Comparison of ENCODE assay signal across 26 cellular contexts in genomic region chr3:48700750-48701405, GRCh38. TPM values are rescaled to one million over a fixed set of nuclear protein-coding genes. Genes with fewer than 3 reads are reported as not detected.
A peak's percentile ranks its signal among the peaks of the same experiment; 100 is the strongest.
DNase-seq lines count a peak whose midpoint lies in the region; ATAC-seq and TF ChIP-seq lines count a peak whose summit lies in the region.
"Had no signal": no experiment of that assay in that cellular context is flagged by ENCODE, and none has a peak within 500 bp of the region (broad histone marks: within the 10 kb centered on the region; RNA-seq: fewer than 3 reads in every experiment).

No MANE protein-coding gene starts in this region.

- no peak overlapping the region for H3K4me2 ChIP-seq in trophoblast cell (ENCODE audit: low read length)
- H3K4me2 ChIP-seq in Karpas-422 (ENCODE audit: low read depth, low read length, poor library complexity, severe bottlenecking): no peak overlapping the region

- no peak overlapping the region for H2BK120ac ChIP-seq in trophoblast cell (ENCODE audit: insufficient read depth, low read length, poor library complexity)

- no peak overlapping the region for H2BK12ac ChIP-seq in trophoblast cell (ENCODE audit: low read length)

- POLR2A ChIA-PET in naive thymus-derived CD8-positive, alpha-beta T cell (lab: Charles Lee): no interaction called here

- H3K27me3 Mint-ChIP-seq in naive thymus-derived CD8-positive, alpha-beta T cell: no peaks in the 10 kb centered on the region
- H3K27me3 Mint-ChIP-seq: CD4-positive, alpha-beta memory T cell had no signal

- H3K14ac ChIP-seq in trophoblast cell (ENCODE audit: low read length): no peak overlapping the region

- H3K9me2 ChIP-seq in Karpas-422 (replicated peaks; ENCODE audit: insufficient read depth, low read length): no peaks in the 10 kb centered on the region

- no peak for DNase-seq in cardiac muscle cell (ENCODE audit: low read depth in 1 of 2, low spot score in 1 of 2)
- DNase-seq in left ventricle myocardium inferior: no peak
- DNase-seq in trophoblast cell: peak; percentile 14 to 57
- peak; percentile 26 for DNase-seq in upper lobe of right lung
- DNase-seq in stimulated activated CD4-positive, alpha-beta T cell treated with anti-CD3 and anti-CD28 coated beads, Interleukin-4, amount 100 ng/mL, for 4 hours: no peak
- no peak for DNase-seq in Karpas-422
- DNase-seq in naive thymus-derived CD8-positive, alpha-beta T cell: no peak
- DNase-seq: C1 segment of cervical spinal cord; CD4-positive, alpha-beta memory T cell; COR-L47; DMS79; EL; GDM1; NCI-H1092; NCI-H1417 treated with DMSO at 0.1 percent for 48 hours; NCI-H187; NCI-H2081 treated with DMSO at 0.1 percent for 48 hours; NCI-H2171; NCI-H226; NCI-H510A treated with DMSO at 0.1 percent for 48 hours; SJCRH30 had no signal

- no peak overlapping the region for H3K18ac ChIP-seq in trophoblast cell (ENCODE audit: low read length)

- H3K4ac ChIP-seq in trophoblast cell (ENCODE audit: low read depth, low read length): peak overlapping the region; percentile 98

- no peak overlapping the region for H3K4me3 Mint-ChIP-seq in naive thymus-derived CD8-positive, alpha-beta T cell
- H3K4me3 Mint-ChIP-seq: CD4-positive, alpha-beta memory T cell had no signal

- H3K36me3 Mint-ChIP-seq in naive thymus-derived CD8-positive, alpha-beta T cell: peaks cover 0 to 55% (median 4%) of the 10 kb centered on the region in 3 donors

- H3K27ac ChIP-seq in cardiac muscle cell (peak overlapping the region; percentile 43), left ventricle myocardium inferior (replicated peaks) (no peak overlapping the region), adipose tissue (ENCODE audit: low read depth, low read length) (peak overlapping the region; percentile 26), trophoblast cell (ENCODE audit: low read depth, low read length) (no peak overlapping the region), upper lobe of right lung (no peak overlapping the region), Karpas-422 (ENCODE audit: low read length) (no peak overlapping the region)
- H3K27ac ChIP-seq: SJCRH30 had no signal

- no peak for ATAC-seq in upper lobe of right lung
- ATAC-seq in naive thymus-derived CD8-positive, alpha-beta T cell: no peak
- ATAC-seq: GM12878, HCT116, Right ventricle myocardium inferior, SK-N-SH treated with all-trans-retinoic acid at 6 μM for 48 hours had no signal

- no peak overlapping the region for H4K12ac ChIP-seq in trophoblast cell (ENCODE audit: low read depth, low read length)

- TF ChIP-seq CTCF in cardiac muscle cell (IDR thresholded peaks at IDR 0.05; ENCODE audit: low read depth, low read length) (no peak), left ventricle myocardium inferior (IDR thresholded peaks at IDR 0.05; ENCODE audit: borderline replicate concordance) (no peak), upper lobe of right lung (IDR thresholded peaks at IDR 0.05) (no peak)

- H2AK5ac ChIP-seq in trophoblast cell (ENCODE audit: low read length): no peak overlapping the region

- peak overlapping the region in 1 of 10 donors; percentile 9 for H3K27ac Mint-ChIP-seq in naive thymus-derived CD8-positive, alpha-beta T cell

- H3K9ac ChIP-seq in trophoblast cell (ENCODE audit: low read length) (no peak overlapping the region), Karpas-422 (ENCODE audit: low read length) (no peak overlapping the region)

- H4K20me1 ChIP-seq in Karpas-422 (ENCODE audit: insufficient read depth, low read depth, low read length): peaks cover 58% of the 10 kb centered on the region

- WGBS in adipose tissue, 3 donors: 87 to 95% (median 94%) methylated on average over 11 of the region's 11 CpGs
- no CpG with 5 or more reads among the region's 11 CpGs for WGBS in trophoblast cell (ENCODE audit: extremely low coverage, insufficient coverage, insufficient read length)

- intact Hi-C loops in left ventricle myocardium inferior (cut with micrococcal nuclease): no loop called here
- intact Hi-C loops in upper lobe of right lung (cut with DNase I): no loop called here

- no peak overlapping the region for H2BK5ac ChIP-seq in trophoblast cell (ENCODE audit: low read depth, low read length, poor library complexity)

- H3K4me3 ChIP-seq in cardiac muscle cell (no peak overlapping the region), left ventricle myocardium inferior (no peak overlapping the region), trophoblast cell (ENCODE audit: low read depth, low read length) (no peak overlapping the region), upper lobe of right lung (no peak overlapping the region), Karpas-422 (ENCODE audit: low read length) (no peak overlapping the region)
- H3K4me3 ChIP-seq: GM12878, SJCRH30 had no signal

- H3K79me1 ChIP-seq in trophoblast cell (ENCODE audit: low read length): no peaks in the 10 kb centered on the region

- H3K9me3 Mint-ChIP-seq in naive thymus-derived CD8-positive, alpha-beta T cell: no peaks in the 10 kb centered on the region
- H3K9me3 Mint-ChIP-seq: CD4-positive, alpha-beta memory T cell had no signal

- H3K9me3 ChIP-seq in cardiac muscle cell (ENCODE audit: low read depth): no peaks in the 10 kb centered on the region
- no peaks in the 10 kb centered on the region for H3K9me3 ChIP-seq in left ventricle myocardium inferior (replicated peaks)
- no peaks in the 10 kb centered on the region for H3K9me3 ChIP-seq in trophoblast cell (ENCODE audit: insufficient read depth, low read depth, low read length)
- no peaks in the 10 kb centered on the region for H3K9me3 ChIP-seq in upper lobe of right lung
- H3K9me3 ChIP-seq in Karpas-422 (ENCODE audit: low read length): no peaks in the 10 kb centered on the region
- H3K9me3 ChIP-seq: SJCRH30 had no signal

- H3K4me1 ChIP-seq in cardiac muscle cell (ENCODE audit: low read depth) (peaks cover 3% of the 10 kb centered on the region), left ventricle myocardium inferior (peaks cover 69% of the 10 kb centered on the region), trophoblast cell (ENCODE audit: control insufficient read depth in 1 of 2, insufficient read depth in 2 of 2, low read length in 2 of 2) (peaks cover under 1% of the 10 kb centered on the region in 2 experiments), upper lobe of right lung (peaks cover 12% of the 10 kb centered on the region), Karpas-422 (ENCODE audit: low read length) (no peaks in the 10 kb centered on the region)
- H3K4me1 ChIP-seq: SJCRH30 had no signal

- no peak overlapping the region for H4K8ac ChIP-seq in trophoblast cell (ENCODE audit: low read depth, low read length)

- H3K4me1 Mint-ChIP-seq in naive thymus-derived CD8-positive, alpha-beta T cell: peaks cover 16 to 62% (median 41%) of the 10 kb centered on the region in 4 donors

- H3K27me3 ChIP-seq in cardiac muscle cell: no peaks in the 10 kb centered on the region
- no peaks in the 10 kb centered on the region for H3K27me3 ChIP-seq in left ventricle myocardium inferior (ENCODE audit: low read depth)
- H3K27me3 ChIP-seq in trophoblast cell (ENCODE audit: insufficient read depth, low read length): no peaks in the 10 kb centered on the region
- no peaks in the 10 kb centered on the region for H3K27me3 ChIP-seq in upper lobe of right lung
- no peaks in the 10 kb centered on the region for H3K27me3 ChIP-seq in Karpas-422 (ENCODE audit: low read length)
- H3K27me3 ChIP-seq: SJCRH30 had no signal

- peaks cover 27% of the 10 kb centered on the region for H3K79me2 ChIP-seq in trophoblast cell (ENCODE audit: control insufficient read depth, insufficient read depth, low read length, poor library complexity)
- H3K79me2 ChIP-seq in Karpas-422 (ENCODE audit: low read length): peaks cover 96% of the 10 kb centered on the region

- H2AFZ ChIP-seq in trophoblast cell (ENCODE audit: insufficient read depth, low read length, poor library complexity): no peak overlapping the region
- H2AFZ ChIP-seq in Karpas-422 (ENCODE audit: low read length): no peak overlapping the region

- H3K23ac ChIP-seq in trophoblast cell (ENCODE audit: low read length): no peak overlapping the region

- H3K36me3 ChIP-seq in cardiac muscle cell (peaks cover 5% of the 10 kb centered on the region), left ventricle myocardium inferior (peaks cover 23% of the 10 kb centered on the region), trophoblast cell (ENCODE audit: control insufficient read depth in 1 of 2, insufficient read depth in 2 of 2, low read length in 2 of 2) (peaks cover 22 to 31% of the 10 kb centered on the region in 2 experiments), upper lobe of right lung (peaks cover 30% of the 10 kb centered on the region), Karpas-422 (ENCODE audit: insufficient read depth, low read length) (peaks cover 46% of the 10 kb centered on the region)

- no peak overlapping the region for H4K91ac ChIP-seq in trophoblast cell (ENCODE audit: low read depth, low read length)

RNA-seq across cellular contexts. Expression of gene NCKIPSD, which starts 15.2 kb away (rescaled TPM):
- total RNA-seq in cardiac muscle cell (68.7 and 73.4 TPM in 2 replicates), left ventricle myocardium inferior (17.0 TPM), upper lobe of right lung (18.3 TPM)
- polyA plus RNA-seq in cardiac muscle cell (49.6 and 51.7 TPM in 2 replicates), adipose tissue (10 to 100 TPM in 2 of 3 donors, 1 to 10 TPM in 1; 9.2 to 13.9 (median 13.5) TPM)
- 18.3 and 18.9 TPM in 2 replicates for polyA plus RNA-seq in trophoblast cell (2013)
- 25.5 and 36.1 TPM in 2 replicates for total RNA-seq in Karpas-422 (2014; rRNA removed; shearing (Covaris generic); ENCODE audit: low replicate concordance)
- total RNA-seq in naive thymus-derived CD8-positive, alpha-beta T cell: 10 to 100 TPM; 18.1 to 18.7 TPM
- polyA plus RNA-seq in naive thymus-derived CD8-positive, alpha-beta T cell: 10 to 100 TPM in 1 of 3 donors, 1 to 10 TPM in 2; 8.1 to 14.2 (median 8.5) TPM

RNA-seq across cellular contexts. Expression of gene IP6K2, which starts 16.1 kb away (rescaled TPM):
- 87.4 and 119 TPM in 2 replicates for total RNA-seq in cardiac muscle cell
- polyA plus RNA-seq in cardiac muscle cell: 130 and 140 TPM in 2 replicates
- 23.5 TPM for total RNA-seq in left ventricle myocardium inferior
- polyA plus RNA-seq in adipose tissue: 10 to 100 TPM; 46.7 to 64.0 (median 49.6) TPM
- polyA plus RNA-seq in trophoblast cell (2013): 117 and 119 TPM in 2 replicates
- total RNA-seq in upper lobe of right lung: 44.2 TPM
- 93.6 and 104 TPM in 2 replicates for total RNA-seq in Karpas-422 (2014; rRNA removed; shearing (Covaris generic); ENCODE audit: low replicate concordance)
- total RNA-seq in naive thymus-derived CD8-positive, alpha-beta T cell: 10 to 100 TPM; 88.1 to 91.5 TPM
- 10 to 100 TPM; 46.4 to 58.8 (median 51.4) TPM for polyA plus RNA-seq in naive thymus-derived CD8-positive, alpha-beta T cell

RNA-seq across cellular contexts. Expression of gene CELSR3, which starts 38.2 kb away (rescaled TPM):
- total RNA-seq in cardiac muscle cell (5.4 and 5.9 TPM in 2 replicates), left ventricle myocardium inferior (0.14 TPM), upper lobe of right lung (1.2 TPM)
- polyA plus RNA-seq in cardiac muscle cell (3.1 and 3.4 TPM in 2 replicates), adipose tissue (1 to 10 TPM in 2 of 3 donors, under 1 TPM in 1; 0.48 to 1.5 (median 1.0) TPM)
- polyA plus RNA-seq in trophoblast cell (2013): 3.5 TPM in 2 replicates
- total RNA-seq in Karpas-422 (2014; rRNA removed; shearing (Covaris generic); ENCODE audit: low replicate concordance): 3.8 and 7.0 TPM in 2 replicates
- total RNA-seq in naive thymus-derived CD8-positive, alpha-beta T cell: 1 to 10 TPM; 7.1 to 7.9 TPM
- polyA plus RNA-seq in naive thymus-derived CD8-positive, alpha-beta T cell: under 1 TPM; 0.21 to 0.60 (median 0.42) TPM

Comparison
In these comparisons a context has a peak if more than half of its experiments do, and no peak if none do; other contexts are left out.
1. H3K27ac ChIP-seq: peak in cardiac muscle cell (single experiment) and adipose tissue (single experiment); none in left ventricle myocardium inferior (single experiment), trophoblast cell (single experiment), upper lobe of right lung (single experiment) and Karpas-422 (single experiment).
2. DNase-seq: peak in trophoblast cell (2 of 2) and upper lobe of right lung (single experiment); none in cardiac muscle cell (0 of 2), left ventricle myocardium inferior (single experiment), stimulated activated CD4-positive, alpha-beta T cell treated with anti-CD3 and anti-CD28 coated beads, Interleukin-4, amount 100 ng/mL, for 4 hours (0 of 2), Karpas-422 (single experiment) and naive thymus-derived CD8-positive, alpha-beta T cell (0 of 10).